16 cellular contexts compared by ENCODE assay signal in genomic region chr10:26557641-26558014, GRCh38.
DNase-seq lines count a peak whose midpoint lies in the region; ATAC-seq, FAIRE-seq and TF ChIP-seq lines count a peak whose summit lies in the region.
"Had no signal": no experiment of that assay in that cellular context is flagged by ENCODE, and none has a peak within 500 bp of the region (broad histone marks: within the 10 kb centered on the region; RNA-seq: fewer than 3 reads in every experiment).

No MANE protein-coding gene starts in this region.

- no TSS peak for BruUV-seq in OCI-LY7 (replicated peaks; lab: Mats Ljungman, UMichigan)

- H3K9me3 Mint-ChIP-seq in astrocyte (ENCODE audit: unreplicated experiment): peaks cover 4% of the 10 kb centered on the region
- H3K9me3 Mint-ChIP-seq in activated naive CD4-positive, alpha-beta T cell treated with anti-CD3 and anti-CD28 coated beads for 36 hours: no peaks in the 10 kb centered on the region
- H3K9me3 Mint-ChIP-seq: activated T-cell treated with anti-CD3 and anti-CD28 coated beads, Interleukin-2, amount 50 U/mL, for 4 hours had no signal

- H3K9ac ChIP-seq in astrocyte (ENCODE audit: low read length): peak overlapping the region; percentile 64

- H3K36me3 Mint-ChIP-seq in astrocyte (ENCODE audit: low read depth, unreplicated experiment): no peaks in the 10 kb centered on the region
- peaks cover 34% of the 10 kb centered on the region for H3K36me3 Mint-ChIP-seq in activated naive CD4-positive, alpha-beta T cell treated with anti-CD3 and anti-CD28 coated beads for 36 hours (ENCODE audit: low read depth)

- H3K4me3 Mint-ChIP-seq in astrocyte (ENCODE audit: unreplicated experiment): peak overlapping the region; percentile 37
- no peak overlapping the region for H3K4me3 Mint-ChIP-seq in activated naive CD4-positive, alpha-beta T cell treated with anti-CD3 and anti-CD28 coated beads for 36 hours
- H3K4me3 Mint-ChIP-seq: activated T-cell treated with anti-CD3 and anti-CD28 coated beads, Interleukin-2, amount 50 U/mL, for 4 hours had no signal

- H4K20me1 ChIP-seq in astrocyte (ENCODE audit: insufficient read depth, low read length): no peaks in the 10 kb centered on the region
- H4K20me1 ChIP-seq in OCI-LY7 (ENCODE audit: insufficient read depth, low read length): 0 out of 2 replicates have a peak, but pooled peaks cover 5% of the 10 kb centered on the region

- no peak for ATAC-seq in HG03108 (IDR thresholded peaks at IDR 0.05; ENCODE audit: unreplicated experiment)

- H3K27me3 ChIP-seq in astrocyte (ENCODE audit: insufficient read depth, low read length): no peaks in the 10 kb centered on the region
- no peaks in the 10 kb centered on the region for H3K27me3 ChIP-seq in neutrophil
- H3K27me3 ChIP-seq: body of pancreas, ovary had no signal

- H3K9me2 ChIP-seq in OCI-LY7 (ENCODE audit: insufficient read depth, low read length): no peaks in the 10 kb centered on the region

- TF ChIP-seq CTCF in AG09309 (IDR thresholded peaks at IDR 0.05; ENCODE audit: control insufficient read depth, insufficient read depth, low read depth, low read length, missing control alignments) (no peak), astrocyte (IDR thresholded peaks at IDR 0.05; ENCODE audit: insufficient read depth, low read depth, low read length) (no peak), neutrophil (IDR thresholded peaks at IDR 0.05) (no peak), OCI-LY7 (conservative IDR thresholded peaks at IDR 0.05; ENCODE audit: low read length) (no peak)

- DNase-seq in AG09309 (ENCODE audit: low read depth): peak; percentile 55
- DNase-seq in H4 (ENCODE audit: low spot score): peak; percentile 9
- peak; percentile 61 for DNase-seq in astrocyte (ENCODE audit: low read depth)
- DNase-seq in activated naive CD4-positive, alpha-beta T cell treated with anti-CD3 and anti-CD28 coated beads for 36 hours: no peak
- DNase-seq in OCI-LY7 (ENCODE audit: low spot score): no peak
- no peak for DNase-seq in activated CD4-positive, alpha-beta T cell treated with anti-CD3 and anti-CD28 coated beads for 48 hours
- DNase-seq: activated CD4-positive, CD25-positive, alpha-beta regulatory T cell; activated T-cell treated with anti-CD3 and anti-CD28 coated beads, Interleukin-2, amount 50 U/mL, for 4 hours; KG1; ovary; stimulated activated CD4-positive, alpha-beta T cell treated with anti-CD3 and anti-CD28 coated beads, Interleukin-2, amount 100 ng/mL, for 24 hours had no signal

- CTCF ChIA-PET in activated naive CD4-positive, alpha-beta T cell treated with anti-CD3 and anti-CD28 coated beads for 36 hours (lab: Charles Lee): interaction anchor here (0.7 to 5.6 kb wide), 4 partner anchors 83 to 271 kb away, joined by 3 to 77 read pairs (median 3); no protein-coding TSS in a partner anchor
- CTCF ChIA-PET in OCI-LY7 (lab: Charles Lee; ENCODE audit: unreplicated experiment): no interaction called here

- intact Hi-C loops in activated naive CD4-positive, alpha-beta T cell treated with anti-CD3 and anti-CD28 coated beads for 36 hours (cut with micrococcal nuclease): loop anchor here (1.0 to 5.0 kb wide), 6 partner anchors 119 to 831 kb away; partner anchors contain the start of genes APBB1IP and GAD2
- intact Hi-C loops in OCI-LY7 (cut with micrococcal nuclease; ENCODE audit: unreplicated experiment): loop anchor here (1.0 kb wide), 2 partner anchors 119 to 222 kb away; partner anchors contain the start of gene APBB1IP

- H3K36me3 ChIP-seq in astrocyte (ENCODE audit: insufficient read depth, low read length) (no peaks in the 10 kb centered on the region), neutrophil (peaks cover 75% of the 10 kb centered on the region), OCI-LY7 (ENCODE audit: insufficient read depth, low read length) (peaks cover 97% of the 10 kb centered on the region)
- H3K36me3 ChIP-seq: ovary had no signal

- H2AFZ ChIP-seq in astrocyte (ENCODE audit: low read depth, low read length) (peak overlapping the region; percentile 54), OCI-LY7 (ENCODE audit: low read length) (no peak overlapping the region)

- H3K4me3 ChIP-seq in AG09309 (ENCODE audit: control insufficient read depth, low read depth, low read length) (0 out of 2 replicates have a peak overlapping the region, but pooled peaks have one; percentile 5), astrocyte (ENCODE audit: insufficient read depth, low read depth, low read length) (peak overlapping the region; percentile 45), neutrophil (ENCODE audit: low read depth in 1 of 2, low read length in 1 of 2) (no peak overlapping the region), OCI-LY7 (ENCODE audit: low read depth, low read length, poor library complexity, severe bottlenecking) (no peak overlapping the region)
- H3K4me3 ChIP-seq: body of pancreas, lung, ovary had no signal

- H3K27ac ChIP-seq in astrocyte (ENCODE audit: low read depth, low read length): peak overlapping the region; percentile 40
- H3K27ac ChIP-seq in neutrophil: peak overlapping the region; percentile 87
- H3K27ac ChIP-seq in OCI-LY7 (ENCODE audit: low read depth, low read length, poor library complexity, severe bottlenecking): no peak overlapping the region
- H3K27ac ChIP-seq: body of pancreas, C4-2B, ovary had no signal

- POLR2A ChIA-PET in OCI-LY7 (lab: Charles Lee): no interaction called here

- H3K4me2 ChIP-seq in astrocyte (ENCODE audit: low read length) (peak overlapping the region; percentile 79), OCI-LY7 (ENCODE audit: low read length) (no peak overlapping the region)

- FAIRE-seq in astrocyte (lab: Jason Lieb, UNC): no peak

- H3K4me1 Mint-ChIP-seq in astrocyte (ENCODE audit: low read depth, unreplicated experiment): peaks cover 9% of the 10 kb centered on the region
- peaks cover 3% of the 10 kb centered on the region for H3K4me1 Mint-ChIP-seq in activated naive CD4-positive, alpha-beta T cell treated with anti-CD3 and anti-CD28 coated beads for 36 hours (ENCODE audit: low read depth)

- H3K79me2 ChIP-seq in astrocyte (ENCODE audit: insufficient read depth, low read length) (no peaks in the 10 kb centered on the region), OCI-LY7 (ENCODE audit: insufficient read depth, low read depth, low read length) (no peaks in the 10 kb centered on the region)

- H3K9me3 ChIP-seq in astrocyte (ENCODE audit: insufficient read depth, low read depth, low read length) (no peaks in the 10 kb centered on the region), neutrophil (no peaks in the 10 kb centered on the region), OCI-LY7 (ENCODE audit: low read length) (no peaks in the 10 kb centered on the region)
- H3K9me3 ChIP-seq: body of pancreas, ovary had no signal

- peak overlapping the region; percentile 82 for H3K27ac Mint-ChIP-seq in astrocyte (ENCODE audit: unreplicated experiment)
- H3K27ac Mint-ChIP-seq in activated naive CD4-positive, alpha-beta T cell treated with anti-CD3 and anti-CD28 coated beads for 36 hours: no peak overlapping the region

- no peaks in the 10 kb centered on the region for H3K4me1 ChIP-seq in astrocyte (ENCODE audit: insufficient read depth, low read length)
- peaks cover 28 to 41% of the 10 kb centered on the region in 2 experiments for H3K4me1 ChIP-seq in neutrophil (ENCODE audit: control insufficient read depth in 1 of 2, insufficient read depth in 1 of 2, low read depth in 1 of 2, low read length in 1 of 2)
- no peaks in the 10 kb centered on the region for H3K4me1 ChIP-seq in OCI-LY7 (ENCODE audit: insufficient read depth, low read length, poor library complexity, severe bottlenecking)

- H3K27me3 Mint-ChIP-seq in astrocyte (ENCODE audit: low read depth, unreplicated experiment): no peaks in the 10 kb centered on the region
- no peaks in the 10 kb centered on the region for H3K27me3 Mint-ChIP-seq in activated naive CD4-positive, alpha-beta T cell treated with anti-CD3 and anti-CD28 coated beads for 36 hours (ENCODE audit: low read depth)

Comparison
In these comparisons a context has a peak if more than half of its experiments do, and no peak if none do; other contexts are left out.
1. DNase-seq: peak in AG09309 (single experiment), H4 (single experiment) and astrocyte (single experiment); none in activated naive CD4-positive, alpha-beta T cell treated with anti-CD3 and anti-CD28 coated beads for 36 hours (single experiment), OCI-LY7 (single experiment) and activated CD4-positive, alpha-beta T cell treated with anti-CD3 and anti-CD28 coated beads for 48 hours (single experiment).
2. H3K4me3 ChIP-seq: peak in AG09309 (single experiment) and astrocyte (single experiment); none in neutrophil (0 of 2) and OCI-LY7 (single experiment).